13 cellular contexts compared by ENCODE assay signal in the genomic region with DNA sequence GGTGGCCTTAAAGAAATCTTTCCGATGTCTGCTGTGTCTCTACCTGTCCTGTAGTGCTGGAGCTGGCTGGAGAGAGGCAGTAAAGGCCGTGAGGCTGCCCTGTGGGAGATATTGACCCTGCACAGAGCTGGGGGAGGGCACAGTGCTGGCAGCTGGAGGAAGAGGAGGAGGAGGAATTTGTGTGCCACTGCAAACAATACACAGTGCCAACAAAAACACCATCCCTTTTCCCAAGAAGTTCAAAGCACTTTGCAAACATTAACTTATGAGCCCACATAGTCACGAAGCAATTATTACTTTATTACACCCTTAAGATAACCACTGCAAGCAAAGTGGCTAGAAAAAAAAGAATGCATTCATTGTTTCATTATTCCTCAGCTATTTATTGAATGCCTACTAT. TPM values are rescaled to one million over a fixed set of nuclear protein-coding genes. Genes with fewer than 3 reads are reported as not detected.
A peak's percentile ranks its signal among the peaks of the same experiment; 100 is the strongest.
DNase-seq lines count a peak whose midpoint lies in the region; ATAC-seq and TF ChIP-seq lines count a peak whose summit lies in the region.
"Had no signal": no experiment of that assay in that cellular context is flagged by ENCODE, and none has a peak within 500 bp of the region (broad histone marks: within the 10 kb centered on the region; RNA-seq: fewer than 3 reads in every experiment).

No MANE protein-coding gene starts in this region.

- H3K27me3 Mint-ChIP-seq in activated naive CD4-positive, alpha-beta T cell treated with anti-CD3 and anti-CD28 coated beads, Interleukin-2, amount 50 U/mL, for 24 hours = no peaks in the 10 kb centered on the region
- no peaks in the 10 kb centered on the region for H3K27me3 Mint-ChIP-seq in WTC11 (ENCODE audit: low read depth)
- peaks cover 18% of the 10 kb centered on the region for H3K27me3 Mint-ChIP-seq in type B pancreatic cell
- no peaks in the 10 kb centered on the region for H3K27me3 Mint-ChIP-seq in naive thymus-derived CD8-positive, alpha-beta T cell
- H3K27me3 Mint-ChIP-seq: activated CD8-positive, alpha-beta memory T cell treated with anti-CD3 and anti-CD28 coated beads, Interleukin-2, amount 10 ng/mL, durations not matched to agents 7 days and 5 days; IgD-negative memory B cell had no signal

- CTCF ChIA-PET in WTC11 (lab: Charles Lee) = interaction anchor here (0.8 to 2.9 kb wide), 6 partner anchors 140 to 522 kb away, joined by 3 to 16 read pairs (median 3); a partner anchor contains a TSS

- H3K36me3 Mint-ChIP-seq in activated naive CD4-positive, alpha-beta T cell treated with anti-CD3 and anti-CD28 coated beads, Interleukin-2, amount 50 U/mL, for 24 hours = no peaks in the 10 kb centered on the region
- H3K36me3 Mint-ChIP-seq in WTC11 (no peaks in the 10 kb centered on the region), type B pancreatic cell (no peaks in the 10 kb centered on the region)
- H3K36me3 Mint-ChIP-seq in naive thymus-derived CD8-positive, alpha-beta T cell = no peaks in the 10 kb centered on the region
- H3K36me3 Mint-ChIP-seq: IgD-negative memory B cell had no signal

- H3K27ac Mint-ChIP-seq in activated naive CD4-positive, alpha-beta T cell treated with anti-CD3 and anti-CD28 coated beads, Interleukin-2, amount 50 U/mL, for 24 hours = peak overlapping the region; percentile 94
- H3K27ac Mint-ChIP-seq in WTC11 (no peak overlapping the region), type B pancreatic cell (peak overlapping the region; percentile 7)
- H3K27ac Mint-ChIP-seq in naive thymus-derived CD8-positive, alpha-beta T cell = peak overlapping the region in 1 of 10 donors; percentile 21
- H3K27ac Mint-ChIP-seq: activated CD8-positive, alpha-beta memory T cell treated with anti-CD3 and anti-CD28 coated beads, Interleukin-2, amount 10 ng/mL, durations not matched to agents 7 days and 5 days; IgD-negative memory B cell had no signal

- H3K9me3 Mint-ChIP-seq in activated naive CD4-positive, alpha-beta T cell treated with anti-CD3 and anti-CD28 coated beads, Interleukin-2, amount 50 U/mL, for 24 hours = no peaks in the 10 kb centered on the region
- H3K9me3 Mint-ChIP-seq in WTC11 (no peaks in the 10 kb centered on the region), type B pancreatic cell (no peaks in the 10 kb centered on the region)
- no peaks in the 10 kb centered on the region for H3K9me3 Mint-ChIP-seq in naive thymus-derived CD8-positive, alpha-beta T cell
- H3K9me3 Mint-ChIP-seq: IgD-negative memory B cell had no signal

- DNase-seq in activated naive CD4-positive, alpha-beta T cell (lab: John Stamatoyannopoulos, UW) = no peak
- DNase-seq in WTC11 (ENCODE audit: low spot score) (no peak), left kidney (ENCODE audit: low read depth, low spot score) (peak; percentile 28), type B pancreatic cell (ENCODE audit: extremely low spot score, unreplicated experiment) (no peak), AG08395 (ENCODE audit: low spot score) (no peak)
- no peak for DNase-seq in naive thymus-derived CD8-positive, alpha-beta T cell
- DNase-seq: activated CD8-positive, alpha-beta memory T cell treated with anti-CD3 and anti-CD28 coated beads, Interleukin-2, amount 10 ng/mL, durations not matched to agents 7 days and 5 days; HCEC 1CT; NCI-H1436; uterus had no signal

- peak overlapping the region; percentile 37 for H3K4me3 Mint-ChIP-seq in activated naive CD4-positive, alpha-beta T cell treated with anti-CD3 and anti-CD28 coated beads, Interleukin-2, amount 50 U/mL, for 24 hours
- H3K4me3 Mint-ChIP-seq in WTC11 (no peak overlapping the region), type B pancreatic cell (no peak overlapping the region)
- H3K4me3 Mint-ChIP-seq in naive thymus-derived CD8-positive, alpha-beta T cell = no peak overlapping the region
- H3K4me3 Mint-ChIP-seq: activated CD8-positive, alpha-beta memory T cell treated with anti-CD3 and anti-CD28 coated beads, Interleukin-2, amount 10 ng/mL, durations not matched to agents 7 days and 5 days; IgD-negative memory B cell had no signal

- no peak for TF ChIP-seq CTCF in WTC11 (IDR thresholded peaks at IDR 0.05)
- TF ChIP-seq CTCF in type B pancreatic cell (conservative IDR thresholded peaks at IDR 0.05) = no peak

- POLR2A ChIA-PET in WTC11 (lab: Charles Lee) = no interaction called here
- POLR2A ChIA-PET in naive thymus-derived CD8-positive, alpha-beta T cell (lab: Charles Lee) = interaction anchor here (0.9 to 1.8 kb wide), 3 partner anchors 10 to 49 kb away, joined by 3 to 9 read pairs (median 4); no protein-coding TSS in a partner anchor

- peaks cover 90% of the 10 kb centered on the region for H3K4me1 Mint-ChIP-seq in activated naive CD4-positive, alpha-beta T cell treated with anti-CD3 and anti-CD28 coated beads, Interleukin-2, amount 50 U/mL, for 24 hours
- 0 out of 2 replicates have a peak, but pooled peaks cover 4% of the 10 kb centered on the region for H3K4me1 Mint-ChIP-seq in WTC11
- H3K4me1 Mint-ChIP-seq in type B pancreatic cell (ENCODE audit: unreplicated experiment) = no peaks in the 10 kb centered on the region
- peaks cover 22 to 73% (median 58%) of the 10 kb centered on the region in 4 donors for H3K4me1 Mint-ChIP-seq in naive thymus-derived CD8-positive, alpha-beta T cell

- ATAC-seq in WTC11 = peak; percentile 77
- ATAC-seq in GM21619 (IDR thresholded peaks at IDR 0.05; ENCODE audit: unreplicated experiment) = no peak
- ATAC-seq in naive thymus-derived CD8-positive, alpha-beta T cell = no peak
- ATAC-seq: activated CD8-positive, alpha-beta memory T cell treated with anti-CD3 and anti-CD28 coated beads, Interleukin-2, amount 10 ng/mL, durations not matched to agents 7 days and 5 days had no signal

TF ChIP-seq in WTC11, 78 proteins besides CTCF, POLR2A, EP300 and RAD21 (continues in another document):
- TF ChIP-seq SMAD4 (CRISPR knock-in tag; IDR thresholded peaks at IDR 0.05) (no peak), MYBL2 (CRISPR knock-in tag; IDR thresholded peaks at IDR 0.05) (no peak), IRF2 (CRISPR knock-in tag; IDR thresholded peaks at IDR 0.05; ENCODE audit: borderline replicate concordance, low read depth) (no peak), NR3C1 (CRISPR knock-in tag; conservative IDR thresholded peaks at IDR 0.05; ENCODE audit: low read depth) (no peak), MXD4 (CRISPR knock-in tag; IDR thresholded peaks at IDR 0.05; ENCODE audit: borderline replicate concordance) (no peak), OVOL2 (CRISPR knock-in tag; IDR thresholded peaks at IDR 0.05; ENCODE audit: borderline replicate concordance) (no peak), ZNF671 (CRISPR knock-in tag; IDR thresholded peaks at IDR 0.05) (no peak)
- TF ChIP-seq, protein P1, sequence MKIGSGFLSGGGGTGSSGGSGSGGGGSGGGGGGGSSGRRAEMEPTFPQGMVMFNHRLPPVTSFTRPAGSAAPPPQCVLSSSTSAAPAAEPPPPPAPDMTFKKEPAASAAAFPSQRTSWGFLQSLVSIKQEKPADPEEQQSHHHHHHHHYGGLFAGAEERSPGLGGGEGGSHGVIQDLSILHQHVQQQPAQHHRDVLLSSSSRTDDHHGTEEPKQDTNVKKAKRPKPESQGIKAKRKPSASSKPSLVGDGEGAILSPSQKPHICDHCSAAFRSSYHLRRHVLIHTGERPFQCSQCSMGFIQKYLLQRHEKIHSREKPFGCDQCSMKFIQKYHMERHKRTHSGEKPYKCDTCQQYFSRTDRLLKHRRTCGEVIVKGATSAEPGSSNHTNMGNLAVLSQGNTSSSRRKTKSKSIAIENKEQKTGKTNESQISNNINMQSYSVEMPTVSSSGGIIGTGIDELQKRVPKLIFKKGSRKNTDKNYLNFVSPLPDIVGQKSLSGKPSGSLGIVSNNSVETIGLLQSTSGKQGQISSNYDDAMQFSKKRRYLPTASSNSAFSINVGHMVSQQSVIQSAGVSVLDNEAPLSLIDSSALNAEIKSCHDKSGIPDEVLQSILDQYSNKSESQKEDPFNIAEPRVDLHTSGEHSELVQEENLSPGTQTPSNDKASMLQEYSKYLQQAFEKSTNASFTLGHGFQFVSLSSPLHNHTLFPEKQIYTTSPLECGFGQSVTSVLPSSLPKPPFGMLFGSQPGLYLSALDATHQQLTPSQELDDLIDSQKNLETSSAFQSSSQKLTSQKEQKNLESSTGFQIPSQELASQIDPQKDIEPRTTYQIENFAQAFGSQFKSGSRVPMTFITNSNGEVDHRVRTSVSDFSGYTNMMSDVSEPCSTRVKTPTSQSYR (CRISPR knock-in tag; IDR thresholded peaks at IDR 0.05) = no peak
- TF ChIP-seq, protein P2, sequence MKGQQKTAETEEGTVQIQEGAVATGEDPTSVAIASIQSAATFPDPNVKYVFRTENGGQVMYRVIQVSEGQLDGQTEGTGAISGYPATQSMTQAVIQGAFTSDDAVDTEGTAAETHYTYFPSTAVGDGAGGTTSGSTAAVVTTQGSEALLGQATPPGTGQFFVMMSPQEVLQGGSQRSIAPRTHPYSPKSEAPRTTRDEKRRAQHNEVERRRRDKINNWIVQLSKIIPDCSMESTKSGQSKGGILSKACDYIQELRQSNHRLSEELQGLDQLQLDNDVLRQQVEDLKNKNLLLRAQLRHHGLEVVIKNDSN (CRISPR knock-in tag; IDR thresholded peaks at IDR 0.05) = no peak
- TF ChIP-seq, protein P3, sequence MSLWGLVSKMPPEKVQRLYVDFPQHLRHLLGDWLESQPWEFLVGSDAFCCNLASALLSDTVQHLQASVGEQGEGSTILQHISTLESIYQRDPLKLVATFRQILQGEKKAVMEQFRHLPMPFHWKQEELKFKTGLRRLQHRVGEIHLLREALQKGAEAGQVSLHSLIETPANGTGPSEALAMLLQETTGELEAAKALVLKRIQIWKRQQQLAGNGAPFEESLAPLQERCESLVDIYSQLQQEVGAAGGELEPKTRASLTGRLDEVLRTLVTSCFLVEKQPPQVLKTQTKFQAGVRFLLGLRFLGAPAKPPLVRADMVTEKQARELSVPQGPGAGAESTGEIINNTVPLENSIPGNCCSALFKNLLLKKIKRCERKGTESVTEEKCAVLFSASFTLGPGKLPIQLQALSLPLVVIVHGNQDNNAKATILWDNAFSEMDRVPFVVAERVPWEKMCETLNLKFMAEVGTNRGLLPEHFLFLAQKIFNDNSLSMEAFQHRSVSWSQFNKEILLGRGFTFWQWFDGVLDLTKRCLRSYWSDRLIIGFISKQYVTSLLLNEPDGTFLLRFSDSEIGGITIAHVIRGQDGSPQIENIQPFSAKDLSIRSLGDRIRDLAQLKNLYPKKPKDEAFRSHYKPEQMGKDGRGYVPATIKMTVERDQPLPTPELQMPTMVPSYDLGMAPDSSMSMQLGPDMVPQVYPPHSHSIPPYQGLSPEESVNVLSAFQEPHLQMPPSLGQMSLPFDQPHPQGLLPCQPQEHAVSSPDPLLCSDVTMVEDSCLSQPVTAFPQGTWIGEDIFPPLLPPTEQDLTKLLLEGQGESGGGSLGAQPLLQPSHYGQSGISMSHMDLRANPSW (CRISPR knock-in tag; conservative IDR thresholded peaks at IDR 0.05; ENCODE audit: low read depth) = no peak

RNA-seq across cellular contexts. Expression of a gene that starts 45.0 kb away (rescaled TPM):
- total RNA-seq in WTC11 (2021) (0.66 to 1.2 TPM (median 0.89 TPM) in 3 replicates), type B pancreatic cell (ENCODE audit: low replicate concordance) (0.40 and 0.51 TPM in 2 replicates)
- total RNA-seq in naive thymus-derived CD8-positive, alpha-beta T cell = 100 to 1,000 TPM; 308 to 341 TPM
- polyA plus RNA-seq in naive thymus-derived CD8-positive, alpha-beta T cell = 100 to 1,000 TPM; 140 to 220 (median 155) TPM

Comparison
In these comparisons a context has a peak if more than half of its experiments do, and no peak if none do; other contexts are left out.
1. RNA of a gene that starts 45.0 kb away (total RNA-seq): 308 to 341 TPM in naive thymus-derived CD8-positive, alpha-beta T cell; 0.66 to 1.2 TPM in WTC11 and 0.40 to 0.51 TPM in type B pancreatic cell; every median in the first group is over 100 times any median in the second.